ENCODE assay signal across 1 cellular context in the genomic region with DNA sequence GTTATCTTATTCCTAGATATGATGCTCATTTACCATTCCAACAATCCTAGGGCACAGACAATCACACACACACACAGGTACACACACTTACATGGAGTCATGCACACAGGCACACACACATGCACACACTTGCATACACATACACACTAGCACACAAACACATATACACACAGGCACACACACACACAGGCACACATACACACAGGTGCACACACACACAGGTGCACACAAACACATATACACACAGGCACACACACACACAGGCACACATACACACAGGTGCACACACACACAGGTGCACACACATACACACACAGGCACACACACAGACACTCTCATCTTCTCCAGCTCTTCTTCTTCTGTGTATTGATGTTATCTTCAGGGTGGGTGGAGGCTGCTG. TPM values are rescaled to one million over a fixed set of nuclear protein-coding genes. Genes with fewer than 3 reads are reported as not detected.
"Had no signal": no experiment of that assay in that cellular context is flagged by ENCODE, and none has a peak within 500 bp of the region (broad histone marks: within the 10 kb centered on the region; RNA-seq: fewer than 3 reads in every experiment).

No MANE protein-coding gene starts in this region.

RNA-seq across cellular contexts. Expression of gene AKR1C1, which starts 38.7 kb away (rescaled TPM):
- total RNA-seq: OCI-LY7 had no signal
